In genomic region chr19:51108066-51108804, GRCh38 we compare ENCODE assay signal across 1 cellular context.
TF ChIP-seq lines count a peak whose summit lies in the region.

CTU1 (minus strand) TSS chr19:51108409; CDS start chr19:51104569, 3,840 bp downstream.

TF ChIP-seq in GM12878, 131 proteins besides CTCF, POLR2A, EP300 and RAD21 (continued from another document and continues in another):
- TF ChIP-seq NKRF (conservative IDR thresholded peaks at IDR 0.05) (peak; percentile 66), IKZF1 (conservative IDR thresholded peaks at IDR 0.05) (peak; percentile 99), MLLT1 (IDR thresholded peaks at IDR 0.05) (no peak), ZBTB33 (IDR thresholded peaks at IDR 0.05) (no peak), RB1 (IDR thresholded peaks at IDR 0.05; ENCODE audit: borderline replicate concordance) (peak; percentile 62; the same call in 1 of the 2 replicates), KAT2A (conservative IDR thresholded peaks at IDR 0.05; ENCODE audit: control insufficient read depth, low read depth, low read length) (no peak), ZNF274 (IDR thresholded peaks at IDR 0.05; ENCODE audit: insufficient read depth, insufficient read length) (no peak), POU2F2 (IDR thresholded peaks at IDR 0.05; ENCODE audit: borderline replicate concordance, low read depth, low read length) (no peak), SPI1 (IDR thresholded peaks at IDR 0.05; ENCODE audit: borderline replicate concordance, insufficient read depth, low read depth, low read length) (peak; percentile 54; the same call in 1 of the 2 replicates), STAT3 (IDR thresholded peaks at IDR 0.05; ENCODE audit: low read depth, low read length) (0 out of 2 replicates have a peak, but pooled peaks have one; percentile 24), ETV6 (conservative IDR thresholded peaks at IDR 0.05 in 1 of 2, IDR thresholded peaks at IDR 0.05 in 1 of 2; ENCODE audit: borderline replicate concordance in 1 of 2, low read depth in 1 of 2) (no peak), CHD4 (IDR thresholded peaks at IDR 0.05) (no peak), SREBF1 (IDR thresholded peaks at IDR 0.05; ENCODE audit: low read length) (peak; percentile 77), ESRRA (IDR thresholded peaks at IDR 0.05; ENCODE audit: low read length) (no peak), HDAC2 (IDR thresholded peaks at IDR 0.05) (no peak), JUND (IDR thresholded peaks at IDR 0.05; ENCODE audit: low read depth, low read length) (0 out of 2 replicates have a peak, but pooled peaks have one; percentile 14), CBFB (IDR thresholded peaks at IDR 0.05; ENCODE audit: low read depth) (no peak), RELA (IDR thresholded peaks at IDR 0.05; ENCODE audit: borderline replicate concordance, partially characterized antibody) (peak; percentile 84), CREB1 (IDR thresholded peaks at IDR 0.05; ENCODE audit: low read depth) (peak; percentile 78), MEF2B (IDR thresholded peaks at IDR 0.05; ENCODE audit: partially characterized antibody, poor library complexity, severe bottlenecking) (peak; percentile 69), MAX (IDR thresholded peaks at IDR 0.05; ENCODE audit: low read depth, low read length) (peak; percentile 68; the same call in 1 of the 2 replicates), ZNF687 (IDR thresholded peaks at IDR 0.05) (0 out of 2 replicates have a peak, but pooled peaks have one; percentile 14), BMI1 (IDR thresholded peaks at IDR 0.05; ENCODE audit: borderline replicate concordance) (peak; percentile 99), ZNF207 (IDR thresholded peaks at IDR 0.05; ENCODE audit: borderline replicate concordance) (peak; percentile 95), BHLHE40 (IDR thresholded peaks at IDR 0.05; ENCODE audit: borderline replicate concordance in 1 of 2, low read depth in 2 of 2, low read length in 1 of 2) (peak; percentile 13 to 47; a peak in 1 of 4 replicates), RBBP5 (conservative IDR thresholded peaks at IDR 0.05) (no peak), GATAD2B (conservative IDR thresholded peaks at IDR 0.05; ENCODE audit: low read depth) (no peak; the same call in 1 of the 2 replicates), IKZF2 (IDR thresholded peaks at IDR 0.05) (no peak), RCOR1 (conservative IDR thresholded peaks at IDR 0.05; ENCODE audit: low read depth, low read length) (no peak), NFXL1 (IDR thresholded peaks at IDR 0.05; ENCODE audit: borderline replicate concordance) (no peak), ZSCAN29 (IDR thresholded peaks at IDR 0.05) (no peak), POLR2AphosphoS2 (IDR thresholded peaks at IDR 0.05; ENCODE audit: low read depth, low read length) (0 out of 2 replicates have a peak, but pooled peaks have one; percentile 51), SUPT20H (IDR thresholded peaks at IDR 0.05; ENCODE audit: borderline replicate concordance, control insufficient read depth, low read depth, low read length) (no peak), PBX3 (IDR thresholded peaks at IDR 0.05; ENCODE audit: insufficient replicate concordance, low read depth, low read length) (no peak), ATF2 (IDR thresholded peaks at IDR 0.05; ENCODE audit: low read length) (no peak), BCLAF1 (IDR thresholded peaks at IDR 0.05) (no peak), MYB (IDR thresholded peaks at IDR 0.05; ENCODE audit: borderline replicate concordance, low read depth, low read length) (no peak), EED (IDR thresholded peaks at IDR 0.05; ENCODE audit: low read depth) (no peak; the same call in 1 of the 2 replicates), PML (IDR thresholded peaks at IDR 0.05; ENCODE audit: low read length) (no peak), POLR2AphosphoS5 (IDR thresholded peaks at IDR 0.05; ENCODE audit: low read length) (peak; percentile 71; the same call in 1 of the 2 replicates), TCF3 (IDR thresholded peaks at IDR 0.05; ENCODE audit: borderline replicate concordance, insufficient read depth, low read depth, low read length) (no peak), EGR1 (IDR thresholded peaks at IDR 0.05; ENCODE audit: borderline replicate concordance in 1 of 2, low read depth in 2 of 2, low read length in 2 of 2) (no peak), SP1 (IDR thresholded peaks at IDR 0.05; ENCODE audit: low read depth, low read length) (no peak), SUZ12 (IDR thresholded peaks at IDR 0.05; ENCODE audit: unreplicated experiment) (no peak), KDM1A (IDR thresholded peaks at IDR 0.05; ENCODE audit: borderline replicate concordance) (no peak), PAX5 (IDR thresholded peaks at IDR 0.05; ENCODE audit: borderline replicate concordance, low read depth, low read length) (0 out of 2 replicates have a peak, but pooled peaks have one; percentile 8), MXI1 (IDR thresholded peaks at IDR 0.05; ENCODE audit: low read depth, low read length) (peak; percentile 92)
